ENCODE assay signal across 1 cellular context in the genomic region with DNA sequence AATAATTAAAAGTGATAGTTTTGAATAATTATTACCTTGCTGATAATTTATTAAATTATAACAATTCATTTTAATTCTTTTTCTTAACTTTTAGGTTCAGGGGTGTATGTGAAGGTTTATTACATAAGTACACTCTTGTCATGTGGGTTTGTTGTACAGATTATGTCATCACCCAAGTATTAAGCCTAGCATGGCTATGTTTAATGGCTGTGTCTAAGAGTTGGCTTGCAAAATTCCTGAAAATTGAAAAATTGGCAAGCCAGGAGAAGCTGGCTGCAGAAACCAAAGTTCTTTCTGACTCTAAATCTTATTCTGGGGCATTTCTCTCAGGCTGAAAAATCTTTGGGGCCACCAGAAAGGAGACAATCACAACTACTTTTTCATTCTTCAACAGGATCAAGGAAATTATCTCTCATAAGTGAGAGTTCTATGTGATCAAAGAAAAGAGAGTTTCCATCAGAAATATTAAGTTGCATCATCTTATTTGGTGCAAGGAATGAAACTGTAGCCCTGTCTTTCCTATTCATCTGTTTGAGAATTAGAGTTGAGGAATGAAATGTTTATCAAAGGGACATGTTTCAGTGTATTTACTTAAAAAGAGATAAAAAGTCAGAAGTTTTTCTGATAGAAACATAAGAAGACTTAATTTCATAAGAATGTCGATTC.
TF ChIP-seq lines count a peak whose summit lies in the region.

No MANE protein-coding gene starts in this region.

TF ChIP-seq in SK-N-SH, 30 proteins besides CTCF, POLR2A, EP300 and RAD21 (continued from another document):
- TF ChIP-seq, protein P1, sequence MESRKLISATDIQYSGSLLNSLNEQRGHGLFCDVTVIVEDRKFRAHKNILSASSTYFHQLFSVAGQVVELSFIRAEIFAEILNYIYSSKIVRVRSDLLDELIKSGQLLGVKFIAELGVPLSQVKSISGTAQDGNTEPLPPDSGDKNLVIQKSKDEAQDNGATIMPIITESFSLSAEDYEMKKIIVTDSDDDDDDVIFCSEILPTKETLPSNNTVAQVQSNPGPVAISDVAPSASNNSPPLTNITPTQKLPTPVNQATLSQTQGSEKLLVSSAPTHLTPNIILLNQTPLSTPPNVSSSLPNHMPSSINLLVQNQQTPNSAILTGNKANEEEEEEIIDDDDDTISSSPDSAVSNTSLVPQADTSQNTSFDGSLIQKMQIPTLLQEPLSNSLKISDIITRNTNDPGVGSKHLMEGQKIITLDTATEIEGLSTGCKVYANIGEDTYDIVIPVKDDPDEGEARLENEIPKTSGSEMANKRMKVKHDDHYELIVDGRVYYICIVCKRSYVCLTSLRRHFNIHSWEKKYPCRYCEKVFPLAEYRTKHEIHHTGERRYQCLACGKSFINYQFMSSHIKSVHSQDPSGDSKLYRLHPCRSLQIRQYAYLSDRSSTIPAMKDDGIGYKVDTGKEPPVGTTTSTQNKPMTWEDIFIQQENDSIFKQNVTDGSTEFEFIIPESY (IDR thresholded peaks at IDR 0.05; ENCODE audit: borderline replicate concordance, low read depth): no peak
- TF ChIP-seq RFX5 (IDR thresholded peaks at IDR 0.05; ENCODE audit: low read length): no peak
